In the genomic region with DNA sequence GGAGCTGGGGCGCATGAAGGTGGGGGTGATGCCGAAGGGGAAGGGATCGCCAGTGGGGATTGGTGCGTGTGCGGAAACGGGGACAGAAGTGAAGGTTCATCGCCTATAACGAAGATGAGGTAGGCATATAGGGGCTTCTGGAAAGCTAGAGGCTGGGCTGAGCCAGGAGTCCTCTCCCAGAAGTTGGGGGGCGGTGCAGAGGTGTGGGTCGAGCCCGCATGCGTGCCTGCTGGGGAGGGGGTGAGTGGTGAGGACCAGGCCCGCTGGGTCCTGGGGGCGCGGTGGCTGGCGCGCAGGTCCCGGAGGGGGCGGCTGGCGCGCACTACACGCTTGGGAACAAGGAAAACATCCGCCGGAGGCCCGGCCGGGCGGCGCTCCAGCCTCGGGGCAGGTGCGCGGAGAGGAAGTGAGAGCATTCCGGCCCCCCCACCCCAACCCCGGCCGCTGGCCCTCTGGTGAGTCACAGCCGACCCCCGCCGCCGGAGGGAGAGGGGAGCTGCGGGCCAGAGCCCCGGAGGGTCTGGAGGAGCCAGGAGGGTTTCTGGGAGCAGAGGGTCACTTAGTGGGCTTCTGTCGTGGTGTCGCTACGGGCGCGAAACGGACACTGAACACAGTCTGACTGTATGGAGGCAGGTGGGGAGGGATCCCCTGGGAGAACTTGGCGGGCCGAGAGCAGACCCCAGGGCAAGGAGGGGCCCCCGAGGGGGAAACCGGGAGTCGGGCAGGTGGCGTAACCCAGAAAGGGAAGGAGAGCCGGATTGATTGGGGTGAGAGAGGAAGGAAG, we compare ENCODE assay signal across 8 cellular contexts. TPM values are rescaled to one million over a fixed set of nuclear protein-coding genes. Genes with fewer than 3 reads are reported as not detected.
DNase-seq lines count a peak whose midpoint lies in the region; ATAC-seq and TF ChIP-seq lines count a peak whose summit lies in the region.

No MANE protein-coding gene starts in this region.

- H3K27ac Mint-ChIP-seq in IgD-negative memory B cell: peak overlapping the region; percentile 87 to 97 (median 96)
- H3K27ac Mint-ChIP-seq in brain: peak overlapping the region; percentile 69 to 98 (median 93)

- H3K36me3 Mint-ChIP-seq in IgD-negative memory B cell (no peaks in the 10 kb centered on the region), brain (peaks cover 51% of the 10 kb centered on the region)

- peak overlapping the region; percentile 82 to 92 (median 85) for H3K9ac ChIP-seq in skeletal muscle tissue (ENCODE audit: low read depth in 1 of 3, low read length in 3 of 3)

- DNase-seq in DMS 273 (lab: John Stamatoyannopoulos, UW; ENCODE audit: unreplicated experiment): peak; percentile 87
- DNase-seq in iPS-NIHi11 (ENCODE audit: low spot score): peak; percentile 73
- DNase-seq in GOT3 (lab: John Stamatoyannopoulos, UW): no peak

- H3K27me3 Mint-ChIP-seq in IgD-negative memory B cell (no peaks in the 10 kb centered on the region), brain (peaks cover 5% of the 10 kb centered on the region)

- no peaks in the 10 kb centered on the region for H3K9me3 ChIP-seq in skeletal muscle tissue (ENCODE audit: control insufficient read depth in 3 of 3, low read length in 3 of 3)

- H3K4me1 ChIP-seq in skeletal muscle tissue (ENCODE audit: control insufficient read depth in 3 of 3, insufficient read depth in 3 of 3, low read length in 3 of 3): peaks cover 17 to 22% (median 20%) of the 10 kb centered on the region in 3 donors

- peak overlapping the region; percentile 92 to 100 (median 97) for H3K4me3 Mint-ChIP-seq in IgD-negative memory B cell
- H3K4me3 Mint-ChIP-seq in brain: peak overlapping the region; percentile 86 to 94 (median 93)

- peak in 1 of 2 experiments; percentile 38 for TF ChIP-seq CTCF in brain (conservative IDR thresholded peaks at IDR 0.05)

- no peaks in the 10 kb centered on the region for H3K9me3 Mint-ChIP-seq in IgD-negative memory B cell
- no peaks in the 10 kb centered on the region for H3K9me3 Mint-ChIP-seq in brain

- no peaks in the 10 kb centered on the region for H3K27me3 ChIP-seq in skeletal muscle tissue (ENCODE audit: control insufficient read depth in 3 of 3, insufficient read depth in 3 of 3, low read length in 3 of 3)

- peaks cover 27 to 36% (median 35%) of the 10 kb centered on the region in 3 donors for H3K4me1 Mint-ChIP-seq in IgD-negative memory B cell
- peaks cover 44% of the 10 kb centered on the region for H3K4me1 Mint-ChIP-seq in brain

- H3K4me3 ChIP-seq in skeletal muscle tissue (ENCODE audit: low read length in 3 of 3): peak overlapping the region; percentile 68 to 80 (median 71)

- H3K27ac ChIP-seq in skeletal muscle tissue (ENCODE audit: low read depth, low read length): peak overlapping the region; percentile 88

- H3K36me3 ChIP-seq in skeletal muscle tissue (ENCODE audit: control insufficient read depth in 3 of 3, insufficient read depth in 3 of 3, low read length in 3 of 3): peaks cover 31 to 39% (median 34%) of the 10 kb centered on the region in 3 donors

- ATAC-seq in GM21381 (IDR thresholded peaks at IDR 0.05; ENCODE audit: unreplicated experiment) (peak; percentile 48), SK-N-SH treated with all-trans-retinoic acid at 6 μM for 48 hours (peak; percentile 73)

TF ChIP-seq in SK-N-SH treated with all-trans-retinoic acid at 6 μM for 48 hours, 23 proteins besides CTCF, POLR2A, EP300 and RAD21:
- TF ChIP-seq ZC3H10 (CRISPR knock-in tag; IDR thresholded peaks at IDR 0.05) (no peak), GLIS3 (CRISPR knock-in tag; IDR thresholded peaks at IDR 0.05) (peak; percentile 65; the same call in 1 of the 2 replicates), SNAI2 (CRISPR knock-in tag; IDR thresholded peaks at IDR 0.05) (0 out of 2 replicates have a peak, but pooled peaks have one; percentile 24)
- TF ChIP-seq, protein P1, sequence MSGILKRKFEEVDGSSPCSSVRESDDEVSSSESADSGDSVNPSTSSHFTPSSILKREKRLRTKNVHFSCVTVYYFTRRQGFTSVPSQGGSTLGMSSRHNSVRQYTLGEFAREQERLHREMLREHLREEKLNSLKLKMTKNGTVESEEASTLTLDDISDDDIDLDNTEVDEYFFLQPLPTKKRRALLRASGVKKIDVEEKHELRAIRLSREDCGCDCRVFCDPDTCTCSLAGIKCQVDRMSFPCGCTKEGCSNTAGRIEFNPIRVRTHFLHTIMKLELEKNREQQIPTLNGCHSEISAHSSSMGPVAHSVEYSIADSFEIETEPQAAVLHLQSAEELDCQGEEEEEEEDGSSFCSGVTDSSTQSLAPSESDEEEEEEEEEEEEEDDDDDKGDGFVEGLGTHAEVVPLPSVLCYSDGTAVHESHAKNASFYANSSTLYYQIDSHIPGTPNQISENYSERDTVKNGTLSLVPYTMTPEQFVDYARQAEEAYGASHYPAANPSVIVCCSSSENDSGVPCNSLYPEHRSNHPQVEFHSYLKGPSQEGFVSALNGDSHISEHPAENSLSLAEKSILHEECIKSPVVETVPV (CRISPR knock-in tag; IDR thresholded peaks at IDR 0.05): no peak

RNA-seq across cellular contexts. Expression of gene MSMP, which starts 2.9 kb away (rescaled TPM):
- 3.8 TPM for polyA plus RNA-seq in IgD-negative memory B cell
- 9.4 TPM for polyA plus RNA-seq in brain (ENCODE audit: insufficient read depth, low read depth, low replicate concordance)
- not detected for total RNA-seq in skeletal muscle tissue

RNA-seq across cellular contexts. Expression of gene RGP1, which starts 7.8 kb away (rescaled TPM):
- polyA plus RNA-seq in IgD-negative memory B cell (7.2 TPM), brain (ENCODE audit: insufficient read depth, low read depth, low replicate concordance) (34.4 TPM)
- 7.8 TPM for total RNA-seq in skeletal muscle tissue

RNA-seq across cellular contexts. Expression of gene GBA2, which starts 7.9 kb away (rescaled TPM):
- 34.6 TPM for polyA plus RNA-seq in IgD-negative memory B cell
- polyA plus RNA-seq in brain (ENCODE audit: insufficient read depth, low read depth, low replicate concordance): 56.0 TPM
- 31.3 TPM for total RNA-seq in skeletal muscle tissue

RNA-seq across cellular contexts. Expression of gene CREB3, which starts 24.5 kb away (rescaled TPM):
- polyA plus RNA-seq in IgD-negative memory B cell (29.3 TPM), brain (ENCODE audit: insufficient read depth, low read depth, low replicate concordance) (82.7 TPM)
- total RNA-seq in skeletal muscle tissue: 20.9 TPM

RNA-seq across cellular contexts. Expression of gene TLN1, which starts 24.9 kb away (rescaled TPM):
- polyA plus RNA-seq in IgD-negative memory B cell (106 TPM), brain (ENCODE audit: insufficient read depth, low read depth, low replicate concordance) (181 TPM)
- total RNA-seq in skeletal muscle tissue: 90.8 TPM
